28 cellular contexts compared by ENCODE assay signal in genomic region chr17:69762766-69763165, GRCh38.
DNase-seq lines count a peak whose midpoint lies in the region; ATAC-seq, FAIRE-seq and TF ChIP-seq lines count a peak whose summit lies in the region.
"Had no signal": no experiment of that assay in that cellular context is flagged by ENCODE, and none has a peak within 500 bp of the region (broad histone marks: within the 10 kb centered on the region; RNA-seq: fewer than 3 reads in every experiment).

No MANE protein-coding gene starts in this region.

- H3K36me3 ChIP-seq in adipocyte (ENCODE audit: control insufficient read depth, insufficient read depth, low read length, severe bottlenecking) (no peaks in the 10 kb centered on the region), thyroid gland (no peaks in the 10 kb centered on the region)
- H3K36me3 ChIP-seq: tibial artery had no signal

- DNase-seq in T-helper 2 cell treated with Interferon-gamma antibody and Interleukin-4, amounts not matched to agents 5 μg/mL and 100 μg/mL, for 36 hours (ENCODE audit: low spot score) = no peak
- no peak for DNase-seq in T-helper 2 cell
- no peak for DNase-seq in adipocyte (ENCODE audit: low read depth)
- no peak for DNase-seq in foreskin keratinocyte
- DNase-seq in thyroid gland = no peak
- no peak for DNase-seq in GM19239 (ENCODE audit: insufficient read length, low spot score)
- DNase-seq: 8988T; activated B cell treated with CpG ODN at 0.5 μM for 24 hours; activated naive CD4-positive, alpha-beta T cell treated with anti-CD3 and anti-CD28 coated beads, Interleukin-2, amount 50 U/mL, for 16 hours; anterior cingulate cortex; CD4-positive, CD25-positive, alpha-beta regulatory T cell; cortex of kidney; KBM-7; mucosa of descending colon; NCI-H1436; NCI-H446; Right ventricle myocardium superior; small intestine; stimulated activated CD4-positive, alpha-beta T cell treated with anti-CD3 and anti-CD28 coated beads, Interleukin-1b, Interleukin-23, amount 100 ng/mL, for 48 hours; stimulated activated CD8-positive, alpha-beta memory T cell treated with anti-CD3 and anti-CD28 coated beads, Interleukin-4, amount 100 ng/mL, for 48 hours; stimulated activated naive CD8-positive, alpha-beta T cell treated with anti-CD3 and anti-CD28 coated beads, Interleukin-15, amount 100 ng/mL, for 72 hours; tibial artery had no signal

- H3K4me1 ChIP-seq in adipocyte (ENCODE audit: control insufficient read depth, insufficient read depth, low read length) = peaks cover 71% of the 10 kb centered on the region
- peaks cover 26% of the 10 kb centered on the region for H3K4me1 ChIP-seq in foreskin keratinocyte
- peaks cover 22 to 37% of the 10 kb centered on the region in 2 donors for H3K4me1 ChIP-seq in thyroid gland

- WGBS in thyroid gland, 2 donors = 94 to 100% methylated on average over 2 of the region's 2 CpGs

- peak overlapping the region; percentile 18 for H3K9ac ChIP-seq in adipocyte (ENCODE audit: low read length)

- TF ChIP-seq CTCF in foreskin keratinocyte (conservative IDR thresholded peaks at IDR 0.05) (no peak), thyroid gland (IDR thresholded peaks at IDR 0.05) (no peak)

- no peak overlapping the region for H3K4me3 Mint-ChIP-seq in T-helper 2 cell treated with Interferon-gamma antibody and Interleukin-4, amounts not matched to agents 5 μg/mL and 100 μg/mL, for 36 hours
- H3K4me3 Mint-ChIP-seq: activated B cell treated with CpG ODN at 0.5 μM for 24 hours; CD4-positive, CD25-positive, alpha-beta regulatory T cell; natural killer cell treated with Interleukin-12 subunit alpha and Interleukin-12 subunit beta and Interleukin-15 and Interleukin-18, amount 100 ng/mL, for 72 hours; stimulated activated naive CD8-positive, alpha-beta T cell treated with anti-CD3 and anti-CD28 coated beads, Interleukin-15, amount 100 ng/mL, for 72 hours had no signal

- peaks cover 2% of the 10 kb centered on the region for H3K27me3 Mint-ChIP-seq in T-helper 2 cell treated with Interferon-gamma antibody and Interleukin-4, amounts not matched to agents 5 μg/mL and 100 μg/mL, for 36 hours (ENCODE audit: low read depth)
- H3K27me3 Mint-ChIP-seq: activated B cell treated with CpG ODN at 0.5 μM for 24 hours; CD4-positive, CD25-positive, alpha-beta regulatory T cell; natural killer cell treated with Interleukin-12 subunit alpha and Interleukin-12 subunit beta and Interleukin-15 and Interleukin-18, amount 100 ng/mL, for 72 hours had no signal

- H3K4me3 ChIP-seq in adipocyte (ENCODE audit: low read length) = no peak overlapping the region
- H3K4me3 ChIP-seq in thyroid gland (replicated peaks in 1 of 3) = no peak overlapping the region
- H3K4me3 ChIP-seq: mucosa of descending colon, tibial artery had no signal

- H3K27me3 ChIP-seq in adipocyte (replicated peaks; ENCODE audit: control insufficient read depth, insufficient read depth, low read length) = no peaks in the 10 kb centered on the region
- no peaks in the 10 kb centered on the region for H3K27me3 ChIP-seq in foreskin keratinocyte
- no peaks in the 10 kb centered on the region for H3K27me3 ChIP-seq in thyroid gland
- H3K27me3 ChIP-seq: tibial artery had no signal

- H3K9me3 Mint-ChIP-seq in T-helper 2 cell treated with Interferon-gamma antibody and Interleukin-4, amounts not matched to agents 5 μg/mL and 100 μg/mL, for 36 hours = peaks cover 4% of the 10 kb centered on the region
- H3K9me3 Mint-ChIP-seq: activated B cell treated with CpG ODN at 0.5 μM for 24 hours had no signal

- peak overlapping the region; percentile 1 for H3K27ac Mint-ChIP-seq in T-helper 2 cell treated with Interferon-gamma antibody and Interleukin-4, amounts not matched to agents 5 μg/mL and 100 μg/mL, for 36 hours
- H3K27ac Mint-ChIP-seq: activated B cell treated with CpG ODN at 0.5 μM for 24 hours; CD4-positive, CD25-positive, alpha-beta regulatory T cell; natural killer cell treated with Interleukin-12 subunit alpha and Interleukin-12 subunit beta and Interleukin-15 and Interleukin-18, amount 100 ng/mL, for 72 hours; stimulated activated naive CD8-positive, alpha-beta T cell treated with anti-CD3 and anti-CD28 coated beads, Interleukin-15, amount 100 ng/mL, for 72 hours had no signal

- peaks cover 12% of the 10 kb centered on the region for H3K4me1 Mint-ChIP-seq in T-helper 2 cell treated with Interferon-gamma antibody and Interleukin-4, amounts not matched to agents 5 μg/mL and 100 μg/mL, for 36 hours (ENCODE audit: low read depth)
- H3K4me1 Mint-ChIP-seq: activated B cell treated with CpG ODN at 0.5 μM for 24 hours; CD4-positive, CD25-positive, alpha-beta regulatory T cell; stimulated activated naive CD8-positive, alpha-beta T cell treated with anti-CD3 and anti-CD28 coated beads, Interleukin-15, amount 100 ng/mL, for 72 hours had no signal

- ATAC-seq in foreskin keratinocyte (no peak), HG02870 (IDR thresholded peaks at IDR 0.05; ENCODE audit: unreplicated experiment) (no peak), GM19023 (IDR thresholded peaks at IDR 0.05; ENCODE audit: unreplicated experiment) (no peak)
- ATAC-seq: mucosa of descending colon; natural killer cell treated with Interleukin-12 subunit alpha and Interleukin-12 subunit beta and Interleukin-15 and Interleukin-18, amount 100 ng/mL, for 72 hours; stimulated activated naive CD8-positive, alpha-beta T cell treated with anti-CD3 and anti-CD28 coated beads, Interleukin-15, amount 100 ng/mL, for 72 hours had no signal

- H3K27ac ChIP-seq in foreskin keratinocyte (peak overlapping the region; percentile 36), thyroid gland (peak overlapping the region in 2 of 3 donors; percentile 33 to 44)
- H3K27ac ChIP-seq: tibial artery had no signal

- no peak for TF ChIP-seq POLR2A in thyroid gland (IDR thresholded peaks at IDR 0.05)

- H3K9me3 ChIP-seq in adipocyte (ENCODE audit: control insufficient read depth, low read length) = no peaks in the 10 kb centered on the region
- H3K9me3 ChIP-seq in thyroid gland = no peaks in the 10 kb centered on the region
- H3K9me3 ChIP-seq: mucosa of descending colon, tibial artery had no signal

- intact Hi-C loops in thyroid gland (cut with DNase I) = no loop called here

- FAIRE-seq in GM19239 (lab: Jason Lieb, UNC) = no peak
- FAIRE-seq: D721Med, GM12891, H1, small intestine had no signal

- peaks cover 6% of the 10 kb centered on the region for H3K36me3 Mint-ChIP-seq in T-helper 2 cell treated with Interferon-gamma antibody and Interleukin-4, amounts not matched to agents 5 μg/mL and 100 μg/mL, for 36 hours (ENCODE audit: low read depth)
- H3K36me3 Mint-ChIP-seq: CD4-positive, CD25-positive, alpha-beta regulatory T cell; natural killer cell treated with Interleukin-12 subunit alpha and Interleukin-12 subunit beta and Interleukin-15 and Interleukin-18, amount 100 ng/mL, for 72 hours had no signal
